ENCODE assay signal across 8 cellular contexts in the genomic region with DNA sequence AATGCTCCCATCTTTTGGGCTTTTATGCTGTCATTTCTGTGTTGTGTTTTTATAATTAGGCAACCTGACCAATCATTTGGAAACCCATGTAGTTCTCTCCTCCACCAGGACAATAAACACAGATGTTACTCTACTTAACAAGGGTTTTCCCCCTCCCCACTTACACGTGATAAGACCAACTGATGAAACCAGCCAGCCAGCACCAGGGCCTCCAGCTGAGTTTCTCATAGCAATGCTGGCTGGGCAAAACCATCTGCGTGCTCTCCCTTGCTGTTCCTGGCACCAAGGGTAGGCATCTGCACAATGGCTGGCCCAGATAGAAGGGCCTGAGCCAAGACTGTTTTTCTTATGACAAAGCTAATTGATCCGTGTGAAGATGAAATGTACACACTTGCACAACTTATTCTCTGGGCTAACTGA.
DNase-seq lines count a peak whose midpoint lies in the region; ATAC-seq and TF ChIP-seq lines count a peak whose summit lies in the region.

No MANE protein-coding gene starts in this region.

- no peak overlapping the region for H3K9ac ChIP-seq in endodermal cell (ENCODE audit: extremely low read depth, low read length, poor library complexity, severe bottlenecking)

- no peak for TF ChIP-seq CTCF in endodermal cell (conservative IDR thresholded peaks at IDR 0.05)
- TF ChIP-seq CTCF in tibial artery (IDR thresholded peaks at IDR 0.05), result no peak

- peak; percentile 20 for DNase-seq in stimulated activated CD4-positive, alpha-beta T cell treated with anti-CD3 and anti-CD28 coated beads, Interleukin-15, amount 100 ng/mL, for 24 hours
- no peak for DNase-seq in stimulated activated CD4-positive, alpha-beta T cell treated with anti-CD3 and anti-CD28 coated beads, Interleukin-2, amount 100 ng/mL, for 48 hours
- DNase-seq in NCI-H2081 treated with DMSO at 0.1 percent for 48 hours (lab: John Stamatoyannopoulos, UW) (peak; percentile 63), endodermal cell (peak; percentile 63), tibial artery (no peak), SW480 (ENCODE audit: low spot score) (no peak)
- no peak for DNase-seq in activated T-cell treated with anti-CD3 and anti-CD28 coated beads, Interleukin-2, amount 50 U/mL, for 1 hour

- H3K4me3 Mint-ChIP-seq in endodermal cell, result no peak overlapping the region

- H3K27me3 ChIP-seq in endodermal cell (ENCODE audit: control insufficient read depth, insufficient read depth, low read length, poor library complexity, severe bottlenecking), result no peaks in the 10 kb centered on the region
- no peaks in the 10 kb centered on the region for H3K27me3 ChIP-seq in tibial artery

- H3K4me1 Mint-ChIP-seq in endodermal cell, result peaks cover 21% of the 10 kb centered on the region

- 64 to 67% methylated on average over 2 to 3 of the region's 3 CpGs for WGBS in endodermal cell (ENCODE audit: insufficient coverage in 1 of 2, insufficient read length in 1 of 2), 2 experiments

- no peak overlapping the region for H3K27ac ChIP-seq in endodermal cell (ENCODE audit: low read depth, low read length)
- peak overlapping the region; percentile 26 to 43 for H3K27ac ChIP-seq in tibial artery

- no peak overlapping the region for H3K4me3 ChIP-seq in endodermal cell (ENCODE audit: low read length)
- no peak overlapping the region for H3K4me3 ChIP-seq in tibial artery

- H3K27me3 Mint-ChIP-seq in endodermal cell (ENCODE audit: insufficient read depth), result no peaks in the 10 kb centered on the region

- H3K4me1 ChIP-seq in endodermal cell (ENCODE audit: control insufficient read depth, insufficient read depth, low read length) (peaks cover 4% of the 10 kb centered on the region), tibial artery (peaks cover 0 to 30% (median 11%) of the 10 kb centered on the region in 4 donors)

- peaks cover 7% of the 10 kb centered on the region for H3K36me3 Mint-ChIP-seq in endodermal cell (ENCODE audit: low read depth)

- peak; percentile 91 for ATAC-seq in HG02678 (IDR thresholded peaks at IDR 0.05; ENCODE audit: unreplicated experiment)

- H3K36me3 ChIP-seq in endodermal cell (ENCODE audit: control insufficient read depth, insufficient read depth, low read length) (no peaks in the 10 kb centered on the region), tibial artery (no peaks in the 10 kb centered on the region)

- intact Hi-C loops in tibial artery (cut with DNase I; ENCODE audit: low total_unique reads), result no loop called here

- no peak overlapping the region for H3K27ac Mint-ChIP-seq in endodermal cell

- H3K9me3 Mint-ChIP-seq in endodermal cell, result no peaks in the 10 kb centered on the region

- H3K9me3 ChIP-seq in endodermal cell (ENCODE audit: control insufficient read depth, low read length) (no peaks in the 10 kb centered on the region), tibial artery (no peaks in the 10 kb centered on the region)

Comparison
In these comparisons a context has a peak if more than half of its experiments do, and no peak if none do; other contexts are left out.
1. DNase-seq: peak in stimulated activated CD4-positive, alpha-beta T cell treated with anti-CD3 and anti-CD28 coated beads, Interleukin-15, amount 100 ng/mL, for 24 hours (single experiment), NCI-H2081 treated with DMSO at 0.1 percent for 48 hours (single experiment) and endodermal cell (single experiment); none in stimulated activated CD4-positive, alpha-beta T cell treated with anti-CD3 and anti-CD28 coated beads, Interleukin-2, amount 100 ng/mL, for 48 hours (0 of 2), tibial artery (0 of 2), SW480 (single experiment) and activated T-cell treated with anti-CD3 and anti-CD28 coated beads, Interleukin-2, amount 50 U/mL, for 1 hour (single experiment).